Comparison of ENCODE assay signal across 18 cellular contexts in the genomic region with DNA sequence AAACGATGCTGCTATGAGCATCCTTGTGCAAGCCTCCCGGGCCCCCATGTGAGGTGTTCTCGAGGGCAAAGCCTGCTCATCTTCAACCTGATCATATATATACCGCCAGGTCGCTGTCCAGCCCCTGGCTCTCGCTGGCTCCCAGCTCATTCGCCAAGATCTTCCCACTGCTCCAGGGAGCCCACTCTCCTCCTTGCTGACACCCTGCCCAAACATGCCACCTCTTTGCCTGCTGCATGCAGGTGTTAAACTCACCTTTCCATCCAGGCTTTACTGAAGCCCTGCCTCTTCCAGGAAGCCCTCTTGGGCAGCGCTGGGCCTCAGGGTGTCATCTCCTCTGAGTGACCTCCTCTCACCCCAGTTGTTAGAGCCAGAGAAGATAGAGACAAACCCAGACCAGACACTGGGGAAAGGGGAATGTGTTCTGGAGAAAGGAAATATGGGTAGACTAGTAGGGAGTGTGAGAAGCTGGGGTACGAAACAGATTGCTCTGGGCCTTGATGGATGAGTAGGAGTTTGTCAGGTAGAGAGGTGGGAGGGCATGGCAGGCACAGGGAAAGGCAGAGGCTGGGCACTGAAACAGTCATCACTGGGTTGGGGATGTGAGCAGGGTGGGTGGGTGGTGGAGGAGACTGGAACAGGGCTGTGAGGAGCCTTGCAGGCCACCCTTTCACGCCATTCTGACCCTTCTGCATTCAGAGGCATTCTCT. TPM values are rescaled to one million over a fixed set of nuclear protein-coding genes. Genes with fewer than 3 reads are reported as not detected.
DNase-seq lines count a peak whose midpoint lies in the region; ATAC-seq and TF ChIP-seq lines count a peak whose summit lies in the region.
"Had no signal": no experiment of that assay in that cellular context is flagged by ENCODE, and none has a peak within 500 bp of the region (broad histone marks: within the 10 kb centered on the region; RNA-seq: fewer than 3 reads in every experiment).

No MANE protein-coding gene starts in this region.

- no peak for TF ChIP-seq POLR2A in Peyer's patch (IDR thresholded peaks at IDR 0.05)

- H3K9ac ChIP-seq in endodermal cell (ENCODE audit: extremely low read depth, low read length, poor library complexity, severe bottlenecking): no peak overlapping the region
- no peak overlapping the region for H3K9ac ChIP-seq in neural progenitor cell

- H3K4me1 ChIP-seq in CD8-positive, alpha-beta T cell (ENCODE audit: insufficient read depth, low read length): peaks cover 6% of the 10 kb centered on the region
- no peaks in the 10 kb centered on the region for H3K4me1 ChIP-seq in endodermal cell (ENCODE audit: control insufficient read depth, insufficient read depth, low read length)
- H3K4me1 ChIP-seq in neural progenitor cell: peaks cover 8% of the 10 kb centered on the region
- H3K4me1 ChIP-seq in Peyer's patch: peaks cover 0 to 13% (median 10%) of the 10 kb centered on the region in 4 donors
- H3K4me1 ChIP-seq: BE2C had no signal

- no peak for TF ChIP-seq EP300 in Ishikawa (IDR thresholded peaks at IDR 0.05; ENCODE audit: borderline replicate concordance)

- peaks cover 10% of the 10 kb centered on the region for H3F3A ChIP-seq in neural progenitor cell (ENCODE audit: low read depth)

- TF ChIP-seq RAD21 in Ishikawa (IDR thresholded peaks at IDR 0.05; ENCODE audit: low read depth): no peak

- H3K4me1 Mint-ChIP-seq in CD8-positive, alpha-beta T cell (ENCODE audit: low read depth): peaks cover 7% of the 10 kb centered on the region
- H3K4me1 Mint-ChIP-seq in endodermal cell (peaks cover 2% of the 10 kb centered on the region), neural progenitor cell (peaks cover 8% of the 10 kb centered on the region)

- 64 to 66% methylated on average over 8 to 10 of the region's 10 CpGs for WGBS in endodermal cell (ENCODE audit: insufficient coverage in 1 of 2, insufficient read length in 1 of 2), 2 experiments

- TF ChIP-seq CTCF in CD8-positive, alpha-beta T cell (IDR thresholded peaks at IDR 0.05): no peak
- no peak for TF ChIP-seq CTCF in endodermal cell (conservative IDR thresholded peaks at IDR 0.05)
- TF ChIP-seq CTCF in neural progenitor cell (IDR thresholded peaks at IDR 0.05): no peak
- TF ChIP-seq CTCF in Peyer's patch (IDR thresholded peaks at IDR 0.05): no peak

- no peak for ATAC-seq in CD8-positive, alpha-beta T cell
- no peak for ATAC-seq in GM21723 (IDR thresholded peaks at IDR 0.05; ENCODE audit: unreplicated experiment)
- ATAC-seq: lower lobe of right lung, sciatic nerve had no signal

- H3K79me2 ChIP-seq in neural progenitor cell (ENCODE audit: low read depth): no peaks in the 10 kb centered on the region

- H3K4me3 Mint-ChIP-seq in CD8-positive, alpha-beta T cell: peak overlapping the region; percentile 81
- H3K4me3 Mint-ChIP-seq in endodermal cell (peak overlapping the region; percentile 58), neural progenitor cell (peak overlapping the region; percentile 89)

- H3K9me3 ChIP-seq in CD8-positive, alpha-beta T cell (ENCODE audit: low read length): no peaks in the 10 kb centered on the region
- H3K9me3 ChIP-seq in endodermal cell (ENCODE audit: control insufficient read depth, low read length) (no peaks in the 10 kb centered on the region), neural progenitor cell (ENCODE audit: low read depth) (no peaks in the 10 kb centered on the region), Peyer's patch (no peaks in the 10 kb centered on the region)
- H3K9me3 ChIP-seq: BE2C, esophagus muscularis mucosa, lower lobe of right lung, neutrophil had no signal

- no peak overlapping the region for H3K27ac Mint-ChIP-seq in CD8-positive, alpha-beta T cell
- H3K27ac Mint-ChIP-seq in endodermal cell: no peak overlapping the region
- H3K27ac Mint-ChIP-seq in neural progenitor cell: no peak overlapping the region
- H3K27ac Mint-ChIP-seq: IgD-negative memory B cell had no signal

- peaks cover 64% of the 10 kb centered on the region for H3K27me3 Mint-ChIP-seq in CD8-positive, alpha-beta T cell (ENCODE audit: low read depth)
- H3K27me3 Mint-ChIP-seq in endodermal cell (ENCODE audit: insufficient read depth) (peaks cover 71% of the 10 kb centered on the region), neural progenitor cell (ENCODE audit: insufficient read depth, low read depth) (peaks cover 54% of the 10 kb centered on the region)

- intact Hi-C loops in CD8-positive, alpha-beta T cell (cut with DNase I, micrococcal nuclease): no loop called here

- CTCF ChIA-PET in CD8-positive, alpha-beta T cell (lab: Charles Lee): no interaction called here

- POLR2A ChIA-PET in CD8-positive, alpha-beta T cell (lab: Charles Lee): no interaction called here

- peaks cover 28% of the 10 kb centered on the region for H4K20me1 ChIP-seq in neural progenitor cell (ENCODE audit: low read depth)

- no peak overlapping the region for H3K27ac ChIP-seq in CD8-positive, alpha-beta T cell (ENCODE audit: low read depth, low read length)
- H3K27ac ChIP-seq in endodermal cell (ENCODE audit: low read depth, low read length) (no peak overlapping the region), neural progenitor cell (no peak overlapping the region), Peyer's patch (no peak overlapping the region)
- H3K27ac ChIP-seq: esophagus muscularis mucosa, lower lobe of right lung, neutrophil, PC-9, SK-N-MC had no signal

- H2AFZ ChIP-seq in neural progenitor cell (replicated peaks): no peak overlapping the region
- H2AFZ ChIP-seq: PC-9 had no signal

- DNase-seq in CD8-positive, alpha-beta T cell: no peak
- DNase-seq in endodermal cell (no peak), neural progenitor cell (ENCODE audit: low spot score) (peak; percentile 31), Peyer's patch (no peak), ecto neural progenitor cell (ENCODE audit: low spot score) (no peak)
- DNase-seq: activated gamma-delta T cell, BE2C, dermis blood vessel endothelial cell, lower lobe of right lung, NCI-H69, PC-9 had no signal

- no peak overlapping the region for H3K4me3 ChIP-seq in CD8-positive, alpha-beta T cell (ENCODE audit: low read depth, low read length)
- H3K4me3 ChIP-seq in endodermal cell (ENCODE audit: low read length): no peak overlapping the region
- H3K4me3 ChIP-seq in neural progenitor cell: no peak overlapping the region
- no peak overlapping the region for H3K4me3 ChIP-seq in Peyer's patch
- H3K4me3 ChIP-seq: lower lobe of right lung, PC-9 had no signal

- no peak overlapping the region for H3K4me2 ChIP-seq in neural progenitor cell
- H3K4me2 ChIP-seq: PC-9 had no signal

- no peaks in the 10 kb centered on the region for H3K9me3 Mint-ChIP-seq in CD8-positive, alpha-beta T cell
- no peaks in the 10 kb centered on the region for H3K9me3 Mint-ChIP-seq in endodermal cell
- H3K9me3 Mint-ChIP-seq in neural progenitor cell: no peaks in the 10 kb centered on the region

- no peaks in the 10 kb centered on the region for H3K36me3 Mint-ChIP-seq in CD8-positive, alpha-beta T cell
- H3K36me3 Mint-ChIP-seq in endodermal cell (ENCODE audit: low read depth) (no peaks in the 10 kb centered on the region), neural progenitor cell (no peaks in the 10 kb centered on the region)
- H3K36me3 Mint-ChIP-seq: IgD-negative memory B cell had no signal

- no peaks in the 10 kb centered on the region for H3K36me3 ChIP-seq in CD8-positive, alpha-beta T cell (ENCODE audit: insufficient read depth, low read length)
- no peaks in the 10 kb centered on the region for H3K36me3 ChIP-seq in endodermal cell (ENCODE audit: control insufficient read depth, insufficient read depth, low read length)
- no peaks in the 10 kb centered on the region for H3K36me3 ChIP-seq in neural progenitor cell
- H3K36me3 ChIP-seq in Peyer's patch: no peaks in the 10 kb centered on the region
- H3K36me3 ChIP-seq: BE2C, esophagus muscularis mucosa, lower lobe of right lung, neutrophil had no signal

- peaks cover 22% of the 10 kb centered on the region for H3K27me3 ChIP-seq in CD8-positive, alpha-beta T cell (ENCODE audit: insufficient read depth, low read length)
- H3K27me3 ChIP-seq in endodermal cell (ENCODE audit: control insufficient read depth, insufficient read depth, low read length, poor library complexity, severe bottlenecking) (peaks cover 78% of the 10 kb centered on the region), neural progenitor cell (peaks cover 87% of the 10 kb centered on the region), Peyer's patch (peaks cover 0 to 32% of the 10 kb centered on the region in 2 donors)

TF ChIP-seq in Ishikawa, 13 proteins besides CTCF, POLR2A, EP300 and RAD21:
- TF ChIP-seq TCF12 (IDR thresholded peaks at IDR 0.05; ENCODE audit: low read depth): no peak
- TF ChIP-seq, protein P1, sequence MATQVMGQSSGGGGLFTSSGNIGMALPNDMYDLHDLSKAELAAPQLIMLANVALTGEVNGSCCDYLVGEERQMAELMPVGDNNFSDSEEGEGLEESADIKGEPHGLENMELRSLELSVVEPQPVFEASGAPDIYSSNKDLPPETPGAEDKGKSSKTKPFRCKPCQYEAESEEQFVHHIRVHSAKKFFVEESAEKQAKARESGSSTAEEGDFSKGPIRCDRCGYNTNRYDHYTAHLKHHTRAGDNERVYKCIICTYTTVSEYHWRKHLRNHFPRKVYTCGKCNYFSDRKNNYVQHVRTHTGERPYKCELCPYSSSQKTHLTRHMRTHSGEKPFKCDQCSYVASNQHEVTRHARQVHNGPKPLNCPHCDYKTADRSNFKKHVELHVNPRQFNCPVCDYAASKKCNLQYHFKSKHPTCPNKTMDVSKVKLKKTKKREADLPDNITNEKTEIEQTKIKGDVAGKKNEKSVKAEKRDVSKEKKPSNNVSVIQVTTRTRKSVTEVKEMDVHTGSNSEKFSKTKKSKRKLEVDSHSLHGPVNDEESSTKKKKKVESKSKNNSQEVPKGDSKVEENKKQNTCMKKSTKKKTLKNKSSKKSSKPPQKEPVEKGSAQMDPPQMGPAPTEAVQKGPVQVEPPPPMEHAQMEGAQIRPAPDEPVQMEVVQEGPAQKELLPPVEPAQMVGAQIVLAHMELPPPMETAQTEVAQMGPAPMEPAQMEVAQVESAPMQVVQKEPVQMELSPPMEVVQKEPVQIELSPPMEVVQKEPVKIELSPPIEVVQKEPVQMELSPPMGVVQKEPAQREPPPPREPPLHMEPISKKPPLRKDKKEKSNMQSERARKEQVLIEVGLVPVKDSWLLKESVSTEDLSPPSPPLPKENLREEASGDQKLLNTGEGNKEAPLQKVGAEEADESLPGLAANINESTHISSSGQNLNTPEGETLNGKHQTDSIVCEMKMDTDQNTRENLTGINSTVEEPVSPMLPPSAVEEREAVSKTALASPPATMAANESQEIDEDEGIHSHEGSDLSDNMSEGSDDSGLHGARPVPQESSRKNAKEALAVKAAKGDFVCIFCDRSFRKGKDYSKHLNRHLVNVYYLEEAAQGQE (IDR thresholded peaks at IDR 0.05; ENCODE audit: low read depth): peak; percentile 72

RNA-seq across cellular contexts. Expression of gene DLGAP4, which starts 1.2 kb away (rescaled TPM):
- total RNA-seq in CD8-positive, alpha-beta T cell: 10 to 100 TPM; 13.1 to 17.3 TPM
- total RNA-seq in endodermal cell: 10 to 100 TPM; 62.9 to 78.2 TPM
- 94.6 TPM for polyA plus RNA-seq in endodermal cell (2013, experiment 1 of 2)
- polyA plus RNA-seq in endodermal cell (2013, experiment 2 of 2): 90.8 TPM
- 21.7 and 74.5 TPM in 2 replicates for total RNA-seq in neural progenitor cell (ENCODE audit: low replicate concordance)
- total RNA-seq in Peyer's patch: 10 to 100 TPM; 44.5 to 70.1 (median 59.0) TPM
